Comparison of ENCODE assay signal across 1 cellular context in the genomic region with DNA sequence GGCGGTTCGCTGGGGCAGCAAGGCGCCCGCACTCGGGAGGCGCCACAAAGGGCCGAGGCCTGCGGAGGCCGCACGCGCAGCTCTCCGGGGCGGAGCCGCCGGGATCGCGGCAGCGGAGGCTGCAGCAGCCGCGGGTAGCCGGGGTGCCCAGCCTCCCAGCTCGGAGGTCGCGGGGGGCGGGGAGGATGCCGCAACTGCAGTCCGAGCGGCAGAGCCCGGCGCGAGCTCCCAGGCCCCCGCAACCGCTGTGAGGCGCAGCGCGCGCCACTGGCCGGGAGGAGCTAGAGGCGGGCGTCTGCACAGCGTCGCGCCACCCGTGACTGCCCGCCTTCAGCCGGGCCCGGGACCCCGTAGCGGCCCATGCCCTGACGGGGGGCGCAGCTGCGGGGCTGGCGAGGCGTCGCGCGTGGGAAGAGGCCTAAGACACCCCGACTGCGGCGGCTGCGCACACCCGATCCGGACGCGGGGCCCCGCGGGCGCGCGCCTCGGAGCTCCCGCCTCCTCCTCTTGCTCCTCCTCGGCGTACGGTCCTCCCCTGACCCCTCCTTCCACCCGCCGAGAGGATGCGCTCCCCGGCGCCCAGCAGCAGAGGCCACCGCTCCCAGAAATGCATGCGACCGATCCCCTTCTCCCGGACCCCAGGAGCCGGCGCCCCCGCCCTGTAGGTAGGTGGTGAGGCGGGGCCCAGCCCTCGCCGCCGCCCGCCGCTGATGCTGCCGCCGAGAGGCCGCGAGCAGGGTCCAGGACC.
TF ChIP-seq lines count a peak whose summit lies in the region.

A gene with protein sequence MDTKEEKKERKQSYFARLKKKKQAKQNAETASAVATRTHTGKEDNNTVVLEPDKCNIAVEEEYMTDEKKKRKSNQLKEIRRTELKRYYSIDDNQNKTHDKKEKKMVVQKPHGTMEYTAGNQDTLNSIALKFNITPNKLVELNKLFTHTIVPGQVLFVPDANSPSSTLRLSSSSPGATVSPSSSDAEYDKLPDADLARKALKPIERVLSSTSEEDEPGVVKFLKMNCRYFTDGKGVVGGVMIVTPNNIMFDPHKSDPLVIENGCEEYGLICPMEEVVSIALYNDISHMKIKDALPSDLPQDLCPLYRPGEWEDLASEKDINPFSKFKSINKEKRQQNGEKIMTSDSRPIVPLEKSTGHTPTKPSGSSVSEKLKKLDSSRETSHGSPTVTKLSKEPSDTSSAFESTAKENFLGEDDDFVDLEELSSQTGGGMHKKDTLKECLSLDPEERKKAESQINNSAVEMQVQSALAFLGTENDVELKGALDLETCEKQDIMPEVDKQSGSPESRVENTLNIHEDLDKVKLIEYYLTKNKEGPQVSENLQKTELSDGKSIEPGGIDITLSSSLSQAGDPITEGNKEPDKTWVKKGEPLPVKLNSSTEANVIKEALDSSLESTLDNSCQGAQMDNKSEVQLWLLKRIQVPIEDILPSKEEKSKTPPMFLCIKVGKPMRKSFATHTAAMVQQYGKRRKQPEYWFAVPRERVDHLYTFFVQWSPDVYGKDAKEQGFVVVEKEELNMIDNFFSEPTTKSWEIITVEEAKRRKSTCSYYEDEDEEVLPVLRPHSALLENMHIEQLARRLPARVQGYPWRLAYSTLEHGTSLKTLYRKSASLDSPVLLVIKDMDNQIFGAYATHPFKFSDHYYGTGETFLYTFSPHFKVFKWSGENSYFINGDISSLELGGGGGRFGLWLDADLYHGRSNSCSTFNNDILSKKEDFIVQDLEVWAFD (plus strand): TSS at position 558 of the 748 bp plus-strand sequence. CDS start 24,395 bp downstream, outside the sequence.

TF ChIP-seq in K562, 482 proteins besides CTCF, POLR2A, EP300 and RAD21 (continued from another document):
- TF ChIP-seq, protein P1, sequence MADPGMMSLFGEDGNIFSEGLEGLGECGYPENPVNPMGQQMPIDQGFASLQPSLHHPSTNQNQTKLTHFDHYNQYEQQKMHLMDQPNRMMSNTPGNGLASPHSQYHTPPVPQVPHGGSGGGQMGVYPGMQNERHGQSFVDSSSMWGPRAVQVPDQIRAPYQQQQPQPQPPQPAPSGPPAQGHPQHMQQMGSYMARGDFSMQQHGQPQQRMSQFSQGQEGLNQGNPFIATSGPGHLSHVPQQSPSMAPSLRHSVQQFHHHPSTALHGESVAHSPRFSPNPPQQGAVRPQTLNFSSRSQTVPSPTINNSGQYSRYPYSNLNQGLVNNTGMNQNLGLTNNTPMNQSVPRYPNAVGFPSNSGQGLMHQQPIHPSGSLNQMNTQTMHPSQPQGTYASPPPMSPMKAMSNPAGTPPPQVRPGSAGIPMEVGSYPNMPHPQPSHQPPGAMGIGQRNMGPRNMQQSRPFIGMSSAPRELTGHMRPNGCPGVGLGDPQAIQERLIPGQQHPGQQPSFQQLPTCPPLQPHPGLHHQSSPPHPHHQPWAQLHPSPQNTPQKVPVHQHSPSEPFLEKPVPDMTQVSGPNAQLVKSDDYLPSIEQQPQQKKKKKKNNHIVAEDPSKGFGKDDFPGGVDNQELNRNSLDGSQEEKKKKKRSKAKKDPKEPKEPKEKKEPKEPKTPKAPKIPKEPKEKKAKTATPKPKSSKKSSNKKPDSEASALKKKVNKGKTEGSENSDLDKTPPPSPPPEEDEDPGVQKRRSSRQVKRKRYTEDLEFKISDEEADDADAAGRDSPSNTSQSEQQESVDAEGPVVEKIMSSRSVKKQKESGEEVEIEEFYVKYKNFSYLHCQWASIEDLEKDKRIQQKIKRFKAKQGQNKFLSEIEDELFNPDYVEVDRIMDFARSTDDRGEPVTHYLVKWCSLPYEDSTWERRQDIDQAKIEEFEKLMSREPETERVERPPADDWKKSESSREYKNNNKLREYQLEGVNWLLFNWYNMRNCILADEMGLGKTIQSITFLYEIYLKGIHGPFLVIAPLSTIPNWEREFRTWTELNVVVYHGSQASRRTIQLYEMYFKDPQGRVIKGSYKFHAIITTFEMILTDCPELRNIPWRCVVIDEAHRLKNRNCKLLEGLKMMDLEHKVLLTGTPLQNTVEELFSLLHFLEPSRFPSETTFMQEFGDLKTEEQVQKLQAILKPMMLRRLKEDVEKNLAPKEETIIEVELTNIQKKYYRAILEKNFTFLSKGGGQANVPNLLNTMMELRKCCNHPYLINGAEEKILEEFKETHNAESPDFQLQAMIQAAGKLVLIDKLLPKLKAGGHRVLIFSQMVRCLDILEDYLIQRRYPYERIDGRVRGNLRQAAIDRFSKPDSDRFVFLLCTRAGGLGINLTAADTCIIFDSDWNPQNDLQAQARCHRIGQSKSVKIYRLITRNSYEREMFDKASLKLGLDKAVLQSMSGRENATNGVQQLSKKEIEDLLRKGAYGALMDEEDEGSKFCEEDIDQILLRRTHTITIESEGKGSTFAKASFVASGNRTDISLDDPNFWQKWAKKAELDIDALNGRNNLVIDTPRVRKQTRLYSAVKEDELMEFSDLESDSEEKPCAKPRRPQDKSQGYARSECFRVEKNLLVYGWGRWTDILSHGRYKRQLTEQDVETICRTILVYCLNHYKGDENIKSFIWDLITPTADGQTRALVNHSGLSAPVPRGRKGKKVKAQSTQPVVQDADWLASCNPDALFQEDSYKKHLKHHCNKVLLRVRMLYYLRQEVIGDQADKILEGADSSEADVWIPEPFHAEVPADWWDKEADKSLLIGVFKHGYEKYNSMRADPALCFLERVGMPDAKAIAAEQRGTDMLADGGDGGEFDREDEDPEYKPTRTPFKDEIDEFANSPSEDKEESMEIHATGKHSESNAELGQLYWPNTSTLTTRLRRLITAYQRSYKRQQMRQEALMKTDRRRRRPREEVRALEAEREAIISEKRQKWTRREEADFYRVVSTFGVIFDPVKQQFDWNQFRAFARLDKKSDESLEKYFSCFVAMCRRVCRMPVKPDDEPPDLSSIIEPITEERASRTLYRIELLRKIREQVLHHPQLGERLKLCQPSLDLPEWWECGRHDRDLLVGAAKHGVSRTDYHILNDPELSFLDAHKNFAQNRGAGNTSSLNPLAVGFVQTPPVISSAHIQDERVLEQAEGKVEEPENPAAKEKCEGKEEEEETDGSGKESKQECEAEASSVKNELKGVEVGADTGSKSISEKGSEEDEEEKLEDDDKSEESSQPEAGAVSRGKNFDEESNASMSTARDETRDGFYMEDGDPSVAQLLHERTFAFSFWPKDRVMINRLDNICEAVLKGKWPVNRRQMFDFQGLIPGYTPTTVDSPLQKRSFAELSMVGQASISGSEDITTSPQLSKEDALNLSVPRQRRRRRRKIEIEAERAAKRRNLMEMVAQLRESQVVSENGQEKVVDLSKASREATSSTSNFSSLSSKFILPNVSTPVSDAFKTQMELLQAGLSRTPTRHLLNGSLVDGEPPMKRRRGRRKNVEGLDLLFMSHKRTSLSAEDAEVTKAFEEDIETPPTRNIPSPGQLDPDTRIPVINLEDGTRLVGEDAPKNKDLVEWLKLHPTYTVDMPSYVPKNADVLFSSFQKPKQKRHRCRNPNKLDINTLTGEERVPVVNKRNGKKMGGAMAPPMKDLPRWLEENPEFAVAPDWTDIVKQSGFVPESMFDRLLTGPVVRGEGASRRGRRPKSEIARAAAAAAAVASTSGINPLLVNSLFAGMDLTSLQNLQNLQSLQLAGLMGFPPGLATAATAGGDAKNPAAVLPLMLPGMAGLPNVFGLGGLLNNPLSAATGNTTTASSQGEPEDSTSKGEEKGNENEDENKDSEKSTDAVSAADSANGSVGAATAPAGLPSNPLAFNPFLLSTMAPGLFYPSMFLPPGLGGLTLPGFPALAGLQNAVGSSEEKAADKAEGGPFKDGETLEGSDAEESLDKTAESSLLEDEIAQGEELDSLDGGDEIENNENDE (IDR thresholded peaks at IDR 0.05; ENCODE audit: low read depth, low read length): no peak
- TF ChIP-seq MEF2D (tag; conservative IDR thresholded peaks at IDR 0.05; ENCODE audit: low read depth) (no peak), ZFX (CRISPR knock-in tag; IDR thresholded peaks at IDR 0.05) (peak; percentile 96), ARID1B (IDR thresholded peaks at IDR 0.05) (no peak), RBM17 (IDR thresholded peaks at IDR 0.05; ENCODE audit: borderline replicate concordance, low read depth, low read length) (no peak), FUS (optimal IDR thresholded peaks at IDR 0.05; ENCODE audit: low read depth, low read length) (peak; percentile 72)
- TF ChIP-seq, protein P2, sequence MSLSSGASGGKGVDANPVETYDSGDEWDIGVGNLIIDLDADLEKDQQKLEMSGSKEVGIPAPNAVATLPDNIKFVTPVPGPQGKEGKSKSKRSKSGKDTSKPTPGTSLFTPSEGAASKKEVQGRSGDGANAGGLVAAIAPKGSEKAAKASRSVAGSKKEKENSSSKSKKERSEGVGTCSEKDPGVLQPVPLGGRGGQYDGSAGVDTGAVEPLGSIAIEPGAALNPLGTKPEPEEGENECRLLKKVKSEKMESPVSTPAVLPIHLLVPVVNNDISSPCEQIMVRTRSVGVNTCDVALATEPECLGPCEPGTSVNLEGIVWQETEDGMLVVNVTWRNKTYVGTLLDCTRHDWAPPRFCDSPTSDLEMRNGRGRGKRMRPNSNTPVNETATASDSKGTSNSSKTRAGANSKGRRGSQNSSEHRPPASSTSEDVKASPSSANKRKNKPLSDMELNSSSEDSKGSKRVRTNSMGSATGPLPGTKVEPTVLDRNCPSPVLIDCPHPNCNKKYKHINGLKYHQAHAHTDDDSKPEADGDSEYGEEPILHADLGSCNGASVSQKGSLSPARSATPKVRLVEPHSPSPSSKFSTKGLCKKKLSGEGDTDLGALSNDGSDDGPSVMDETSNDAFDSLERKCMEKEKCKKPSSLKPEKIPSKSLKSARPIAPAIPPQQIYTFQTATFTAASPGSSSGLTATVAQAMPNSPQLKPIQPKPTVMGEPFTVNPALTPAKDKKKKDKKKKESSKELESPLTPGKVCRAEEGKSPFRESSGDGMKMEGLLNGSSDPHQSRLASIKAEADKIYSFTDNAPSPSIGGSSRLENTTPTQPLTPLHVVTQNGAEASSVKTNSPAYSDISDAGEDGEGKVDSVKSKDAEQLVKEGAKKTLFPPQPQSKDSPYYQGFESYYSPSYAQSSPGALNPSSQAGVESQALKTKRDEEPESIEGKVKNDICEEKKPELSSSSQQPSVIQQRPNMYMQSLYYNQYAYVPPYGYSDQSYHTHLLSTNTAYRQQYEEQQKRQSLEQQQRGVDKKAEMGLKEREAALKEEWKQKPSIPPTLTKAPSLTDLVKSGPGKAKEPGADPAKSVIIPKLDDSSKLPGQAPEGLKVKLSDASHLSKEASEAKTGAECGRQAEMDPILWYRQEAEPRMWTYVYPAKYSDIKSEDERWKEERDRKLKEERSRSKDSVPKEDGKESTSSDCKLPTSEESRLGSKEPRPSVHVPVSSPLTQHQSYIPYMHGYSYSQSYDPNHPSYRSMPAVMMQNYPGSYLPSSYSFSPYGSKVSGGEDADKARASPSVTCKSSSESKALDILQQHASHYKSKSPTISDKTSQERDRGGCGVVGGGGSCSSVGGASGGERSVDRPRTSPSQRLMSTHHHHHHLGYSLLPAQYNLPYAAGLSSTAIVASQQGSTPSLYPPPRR (CRISPR knock-in tag; IDR thresholded peaks at IDR 0.05; ENCODE audit: borderline replicate concordance): 0 out of 2 replicates have a peak, but pooled peaks have one; percentile 35
TF ChIP-seq in K562: peak in this region for 79.
